1 cellular context compared by ENCODE assay signal in the genomic region with DNA sequence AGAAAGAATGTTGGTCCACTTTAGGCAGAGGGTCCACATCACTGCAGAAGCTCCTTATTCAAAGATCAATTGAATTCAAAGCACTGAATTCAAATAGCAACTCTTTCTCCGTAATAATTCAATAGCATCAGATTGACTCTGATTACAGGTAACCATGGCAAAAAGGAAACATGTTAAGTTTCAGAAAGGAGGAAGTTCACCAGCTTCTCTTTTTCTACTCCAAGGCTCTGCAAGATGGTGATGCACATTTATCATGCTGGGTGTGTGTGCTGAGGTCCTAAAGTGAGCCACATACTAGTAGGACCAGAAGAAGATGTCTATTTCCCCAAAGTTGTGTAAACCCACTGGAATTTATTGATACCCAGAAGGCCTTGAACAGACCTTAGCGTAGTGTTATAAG.
TF ChIP-seq lines count a peak whose summit lies in the region.

No MANE protein-coding gene starts in this region.

TF ChIP-seq in HepG2, 621 proteins besides CTCF, POLR2A, EP300 and RAD21 (continued from another document):
- TF ChIP-seq, protein P1, sequence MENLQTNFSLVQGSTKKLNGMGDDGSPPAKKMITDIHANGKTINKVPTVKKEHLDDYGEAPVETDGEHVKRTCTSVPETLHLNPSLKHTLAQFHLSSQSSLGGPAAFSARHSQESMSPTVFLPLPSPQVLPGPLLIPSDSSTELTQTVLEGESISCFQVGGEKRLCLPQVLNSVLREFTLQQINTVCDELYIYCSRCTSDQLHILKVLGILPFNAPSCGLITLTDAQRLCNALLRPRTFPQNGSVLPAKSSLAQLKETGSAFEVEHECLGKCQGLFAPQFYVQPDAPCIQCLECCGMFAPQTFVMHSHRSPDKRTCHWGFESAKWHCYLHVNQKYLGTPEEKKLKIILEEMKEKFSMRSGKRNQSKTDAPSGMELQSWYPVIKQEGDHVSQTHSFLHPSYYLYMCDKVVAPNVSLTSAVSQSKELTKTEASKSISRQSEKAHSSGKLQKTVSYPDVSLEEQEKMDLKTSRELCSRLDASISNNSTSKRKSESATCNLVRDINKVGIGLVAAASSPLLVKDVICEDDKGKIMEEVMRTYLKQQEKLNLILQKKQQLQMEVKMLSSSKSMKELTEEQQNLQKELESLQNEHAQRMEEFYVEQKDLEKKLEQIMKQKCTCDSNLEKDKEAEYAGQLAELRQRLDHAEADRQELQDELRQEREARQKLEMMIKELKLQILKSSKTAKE (CRISPR knock-in tag; IDR thresholded peaks at IDR 0.05; ENCODE audit: borderline replicate concordance), result no peak
- TF ChIP-seq NCOA1 (CRISPR knock-in tag; IDR thresholded peaks at IDR 0.05), result no peak
- TF ChIP-seq ZNF703 (CRISPR knock-in tag; IDR thresholded peaks at IDR 0.05; ENCODE audit: borderline replicate concordance), result no peak
- TF ChIP-seq, protein P2, sequence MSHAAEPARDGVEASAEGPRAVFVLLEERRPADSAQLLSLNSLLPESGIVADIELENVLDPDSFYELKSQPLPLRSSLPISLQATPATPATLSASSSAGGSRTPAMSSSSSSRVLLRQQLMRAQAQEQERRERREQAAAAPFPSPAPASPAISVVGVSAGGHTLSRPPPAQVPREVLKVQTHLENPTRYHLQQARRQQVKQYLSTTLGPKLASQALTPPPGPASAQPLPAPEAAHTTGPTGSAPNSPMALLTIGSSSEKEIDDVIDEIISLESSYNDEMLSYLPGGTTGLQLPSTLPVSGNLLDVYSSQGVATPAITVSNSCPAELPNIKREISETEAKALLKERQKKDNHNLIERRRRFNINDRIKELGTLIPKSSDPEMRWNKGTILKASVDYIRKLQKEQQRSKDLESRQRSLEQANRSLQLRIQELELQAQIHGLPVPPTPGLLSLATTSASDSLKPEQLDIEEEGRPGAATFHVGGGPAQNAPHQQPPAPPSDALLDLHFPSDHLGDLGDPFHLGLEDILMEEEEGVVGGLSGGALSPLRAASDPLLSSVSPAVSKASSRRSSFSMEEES (CRISPR knock-in tag; IDR thresholded peaks at IDR 0.05), result no peak
